In genomic region chr6:96522469-96523009, GRCh38 we compare ENCODE assay signal across 8 cellular contexts. TPM values are rescaled to one million over a fixed set of nuclear protein-coding genes. Genes with fewer than 3 reads are reported as not detected.
A peak's percentile ranks its signal among the peaks of the same experiment; 100 is the strongest.
DNase-seq lines count a peak whose midpoint lies in the region; ATAC-seq and TF ChIP-seq lines count a peak whose summit lies in the region.

No MANE protein-coding gene starts in this region.

- H3K9me3 ChIP-seq in suprapubic skin: no peaks in the 10 kb centered on the region

- no peaks in the 10 kb centered on the region for H4K20me1 ChIP-seq in KMS-11 (ENCODE audit: insufficient read depth)

- peak; percentile 59 for DNase-seq in NCI-H2107 treated with DMSO at 0.1 percent for 48 hours (lab: John Stamatoyannopoulos, UW; ENCODE audit: unreplicated experiment)
- no peak for DNase-seq in NCI-H2107 (lab: John Stamatoyannopoulos, UW)
- DNase-seq in astrocyte of the spinal cord (ENCODE audit: low read depth, low spot score): peak; percentile 28
- DNase-seq in kidney epithelial cell (ENCODE audit: low read depth): no peak
- DNase-seq in suprapubic skin (ENCODE audit: low spot score in 2 of 2): no peak
- no peak for DNase-seq in NCI-H510A (lab: John Stamatoyannopoulos, UW)

- peak overlapping the region; percentile 47 for H3K4me2 ChIP-seq in KMS-11

- no peaks in the 10 kb centered on the region for H3K36me3 ChIP-seq in KMS-11 (ENCODE audit: insufficient read depth)
- H3K36me3 ChIP-seq in kidney epithelial cell (ENCODE audit: control insufficient read depth, insufficient read depth, low read length): no peaks in the 10 kb centered on the region
- peaks cover 11% of the 10 kb centered on the region for H3K36me3 ChIP-seq in suprapubic skin

- no peak overlapping the region for H3K4me3 ChIP-seq in KMS-11 (IDR thresholded peaks at IDR 0.05; ENCODE audit: insufficient read depth, low read depth, low read length)
- peak overlapping the region; percentile 94 for H3K4me3 ChIP-seq in astrocyte of the spinal cord (ENCODE audit: low read depth, low read length)
- peak overlapping the region; percentile 96 for H3K4me3 ChIP-seq in kidney epithelial cell (ENCODE audit: low read depth, low read length)
- peak overlapping the region; percentile 90 for H3K4me3 ChIP-seq in suprapubic skin

- TF ChIP-seq EP300 in suprapubic skin (IDR thresholded peaks at IDR 0.05): no peak

- 3% methylated on average over 5 of the region's 5 CpGs for WGBS in suprapubic skin

- ATAC-seq in GM21717 (IDR thresholded peaks at IDR 0.05; ENCODE audit: unreplicated experiment): peak; percentile 26

- H3K27ac ChIP-seq in KMS-11 (peak overlapping the region; percentile 91), suprapubic skin (peak overlapping the region; percentile 96)

- in situ Hi-C loops in astrocyte of the spinal cord (cut with HindIII; ENCODE audit: low sequenced_read_pairs): no loop called here

- H3K27me3 ChIP-seq in KMS-11 (ENCODE audit: insufficient read depth, low read depth) (no peaks in the 10 kb centered on the region), kidney epithelial cell (ENCODE audit: control insufficient read depth, insufficient read depth, low read length) (no peaks in the 10 kb centered on the region), suprapubic skin (no peaks in the 10 kb centered on the region)

- peaks cover 23% of the 10 kb centered on the region for H3K4me1 ChIP-seq in KMS-11 (ENCODE audit: low read depth, poor library complexity, severe bottlenecking)
- H3K4me1 ChIP-seq in suprapubic skin: peaks cover 27% of the 10 kb centered on the region

- TF ChIP-seq CTCF in KMS-11 (conservative IDR thresholded peaks at IDR 0.05; ENCODE audit: low read depth, low read length) (no peak), astrocyte of the spinal cord (IDR thresholded peaks at IDR 0.05; ENCODE audit: low read depth, low read length) (no peak), kidney epithelial cell (IDR thresholded peaks at IDR 0.05; ENCODE audit: insufficient read depth, low read length, poor library complexity, severe bottlenecking) (no peak), suprapubic skin (IDR thresholded peaks at IDR 0.05) (no peak)

- peak overlapping the region; percentile 96 for H3K9ac ChIP-seq in KMS-11

- no peak for TF ChIP-seq POLR2A in suprapubic skin (IDR thresholded peaks at IDR 0.05)

- peak overlapping the region; percentile 52 for H2AFZ ChIP-seq in KMS-11 (ENCODE audit: low read depth)

- no peaks in the 10 kb centered on the region for H3K79me2 ChIP-seq in KMS-11 (ENCODE audit: insufficient read depth, low read depth)

RNA-seq across cellular contexts. Expression of gene UFL1, which starts 0.9 kb away (rescaled TPM):
- total RNA-seq in kidney epithelial cell (23.8 and 27.5 TPM in 2 replicates), suprapubic skin (10 to 100 TPM; 19.4 to 34.4 (median 22.3) TPM)

RNA-seq across cellular contexts. Expression of gene FHL5, which starts 40.4 kb away (rescaled TPM):
- total RNA-seq in kidney epithelial cell: not detected in 2 replicates
- 10 to 100 TPM in 1 of 4 donors, 1 to 10 TPM in 3; 2.5 to 12.6 (median 6.9) TPM for total RNA-seq in suprapubic skin

Comparison
In these comparisons a context has a peak if more than half of its experiments do, and no peak if none do; other contexts are left out.
1. DNase-seq: peak in NCI-H2107 treated with DMSO at 0.1 percent for 48 hours (single experiment) and astrocyte of the spinal cord (single experiment); none in NCI-H2107 (single experiment), kidney epithelial cell (single experiment), suprapubic skin (0 of 2) and NCI-H510A (single experiment).